8 cellular contexts compared by ENCODE assay signal in the genomic region with DNA sequence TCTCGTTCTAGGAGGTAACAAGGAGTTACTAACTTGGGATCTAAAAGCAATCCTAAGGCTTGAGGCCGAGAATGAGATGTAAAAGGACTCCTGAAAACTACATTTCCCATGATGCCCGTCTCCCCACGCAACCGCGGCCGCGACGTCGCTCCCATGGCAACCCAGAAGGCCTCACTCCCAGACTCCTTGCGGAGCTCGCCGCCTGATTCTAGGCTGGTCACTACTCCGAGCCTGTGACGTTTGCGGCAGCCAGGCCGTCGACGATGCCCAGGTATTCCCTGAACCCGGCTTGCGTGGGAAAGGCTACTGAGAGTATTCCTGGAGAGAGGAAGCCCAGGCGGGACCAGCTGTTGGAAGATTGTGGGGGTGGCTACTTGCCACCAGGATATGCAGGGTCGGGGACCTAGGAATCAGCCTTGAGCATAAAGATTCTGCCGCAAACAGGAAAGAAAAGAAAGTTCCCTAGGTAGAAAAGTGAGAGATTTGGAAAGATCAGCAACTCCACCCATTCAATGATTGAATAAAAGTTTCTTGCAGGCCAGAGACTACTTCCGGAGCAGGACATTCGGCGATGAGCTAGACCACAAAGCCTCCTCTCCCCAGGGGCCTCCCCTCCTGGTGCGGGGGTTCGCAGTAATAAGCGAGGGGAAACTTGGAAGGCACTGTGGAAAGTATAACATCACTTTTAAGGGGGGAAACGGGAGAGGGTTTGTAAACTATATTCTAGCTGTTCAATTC. TPM values are rescaled to one million over a fixed set of nuclear protein-coding genes. Genes with fewer than 3 reads are reported as not detected.
DNase-seq lines count a peak whose midpoint lies in the region; ATAC-seq and TF ChIP-seq lines count a peak whose summit lies in the region.

A gene (plus strand): TSS at position 164 of the 738 bp plus-strand sequence. CDS start 100 bp downstream, at position 264.

- no peak for TF ChIP-seq CTCF in BE2C (IDR thresholded peaks at IDR 0.05; ENCODE audit: low read depth, low read length)

- DNase-seq in BE2C: peak; percentile 91
- DNase-seq in GM19240 (ENCODE audit: insufficient read length, low spot score): peak; percentile 93
- peak; percentile 85 to 92 for DNase-seq in NCI-H526 (lab: John Stamatoyannopoulos, UW)
- DNase-seq in activated CD4-positive, alpha-beta T cell treated with anti-CD3 and anti-CD28 coated beads, Interleukin-2, amount 50 U/mL, for 1 hour: peak; percentile 69
- peak; percentile 92 for DNase-seq in left lobe of liver (ENCODE audit: low spot score)
- peak; percentile 62 for DNase-seq in stimulated activated CD4-positive, alpha-beta T cell treated with anti-CD3 and anti-CD28 coated beads, Interleukin-2, amount 100 ng/mL, for 4 hours (ENCODE audit: low read depth)

- H3K9me3 ChIP-seq in BE2C: no peaks in the 10 kb centered on the region

- no peaks in the 10 kb centered on the region for H3K27me3 ChIP-seq in BE2C

- H3K36me3 ChIP-seq in BE2C: no peaks in the 10 kb centered on the region

- peaks cover 12% of the 10 kb centered on the region for H3K4me1 Mint-ChIP-seq in dendritic cell treated with granulocyte-macrophage colony-stimulating factor and Interleukin-4, amounts not matched to agents 40 ng/mL and 50 ng/mL, for 4 days (ENCODE audit: low read depth)

- intact Hi-C loops in dendritic cell treated with granulocyte-macrophage colony-stimulating factor and Interleukin-4, amounts not matched to agents 40 ng/mL and 50 ng/mL, for 4 days (cut with micrococcal nuclease): loop anchor here (5.0 kb wide), 1 partner anchor 223 kb away; a partner anchor contains a TSS

- H3K4me3 Mint-ChIP-seq in dendritic cell treated with granulocyte-macrophage colony-stimulating factor and Interleukin-4, amounts not matched to agents 40 ng/mL and 50 ng/mL, for 4 days: peak within 1 kb of the TSS; percentile 98

- H3K4me1 ChIP-seq in BE2C: no peaks in the 10 kb centered on the region

- H3K4me3 ChIP-seq in BE2C (ENCODE audit: low read depth, low read length): peak within 1 kb of the TSS; percentile 79

- peaks cover 3% of the 10 kb centered on the region for H3K27me3 Mint-ChIP-seq in dendritic cell treated with granulocyte-macrophage colony-stimulating factor and Interleukin-4, amounts not matched to agents 40 ng/mL and 50 ng/mL, for 4 days

- ATAC-seq in HG03460 (IDR thresholded peaks at IDR 0.05; ENCODE audit: unreplicated experiment): peak; percentile 100
- ATAC-seq in left lobe of liver: peak; percentile 99

- peak within 1 kb of the TSS; percentile 95 for H3K27ac Mint-ChIP-seq in dendritic cell treated with granulocyte-macrophage colony-stimulating factor and Interleukin-4, amounts not matched to agents 40 ng/mL and 50 ng/mL, for 4 days

- H3K9me3 Mint-ChIP-seq in dendritic cell treated with granulocyte-macrophage colony-stimulating factor and Interleukin-4, amounts not matched to agents 40 ng/mL and 50 ng/mL, for 4 days: no peaks in the 10 kb centered on the region

- peaks cover 6% of the 10 kb centered on the region for H3K36me3 Mint-ChIP-seq in dendritic cell treated with granulocyte-macrophage colony-stimulating factor and Interleukin-4, amounts not matched to agents 40 ng/mL and 50 ng/mL, for 4 days (ENCODE audit: low read depth)

RNA-seq across cellular contexts. Expression of the gene that starts here (rescaled TPM):
- polyA plus RNA-seq in BE2C (2012; ENCODE audit: insufficient read depth, insufficient read length, low read depth): 4.5 TPM
- 5.1 TPM for total RNA-seq in left lobe of liver

Comparison
In these comparisons a context has a peak if more than half of its experiments do, and no peak if none do; other contexts are left out.
1. Peak in every context shown above with its lines: DNase-seq, ATAC-seq and H3K4me3 ChIP-seq.